In genomic region chr7:135188298-135188984, GRCh38 we compare ENCODE assay signal across 13 cellular contexts. TPM values are rescaled to one million over a fixed set of nuclear protein-coding genes. Genes with fewer than 3 reads are reported as not detected.
DNase-seq lines count a peak whose midpoint lies in the region; ATAC-seq, FAIRE-seq and TF ChIP-seq lines count a peak whose summit lies in the region.
"Had no signal": no experiment of that assay in that cellular context is flagged by ENCODE, and none has a peak within 500 bp of the region (broad histone marks: within the 10 kb centered on the region; RNA-seq: fewer than 3 reads in every experiment).

No MANE protein-coding gene starts in this region.

- peak; percentile 94 for FAIRE-seq in keratinocyte (lab: Jason Lieb, UNC)

- no peaks in the 10 kb centered on the region for H4K20me1 ChIP-seq in keratinocyte (ENCODE audit: control insufficient read depth, extremely low read depth, insufficient read depth, low read length)

- H3K9me3 ChIP-seq in keratinocyte (ENCODE audit: control insufficient read depth, low read depth, low read length) = peaks cover 2% of the 10 kb centered on the region
- H3K9me3 ChIP-seq: thoracic aorta had no signal

- ATAC-seq in GM18511 (IDR thresholded peaks at IDR 0.05; ENCODE audit: unreplicated experiment) (peak; percentile 39), GM21390 (IDR thresholded peaks at IDR 0.05; ENCODE audit: unreplicated experiment) (peak; percentile 32), HG03159 (IDR thresholded peaks at IDR 0.05; ENCODE audit: unreplicated experiment) (peak; percentile 48), omental fat pad (ENCODE audit: low FRiP score) (no peak)

- H2AFZ ChIP-seq in keratinocyte (ENCODE audit: control insufficient read depth, low read length) = no peak overlapping the region

- dilution Hi-C loops in keratinocyte (cut with MboI; ENCODE audit: extremely low pct_ligation_motif_present, low sequenced_read_pairs) = no loop called here

- H3K9me3 Mint-ChIP-seq in progenitor cell of endocrine pancreas (ENCODE audit: low read depth) = peaks cover 5% of the 10 kb centered on the region

- H3K36me3 ChIP-seq in keratinocyte (ENCODE audit: control insufficient read depth in 2 of 2, extremely low read depth in 1 of 2, insufficient read depth in 2 of 2, low read length in 2 of 2) = peaks cover 26 to 34% of the 10 kb centered on the region in 2 experiments

- H3K9me1 ChIP-seq in keratinocyte (ENCODE audit: control insufficient read depth, extremely low read depth, insufficient read depth, low read length) = peaks cover 2% of the 10 kb centered on the region

- H3K4me1 Mint-ChIP-seq in progenitor cell of endocrine pancreas (ENCODE audit: low read depth) = no peaks in the 10 kb centered on the region

- peak overlapping the region; percentile 36 for H3K4me2 ChIP-seq in keratinocyte (ENCODE audit: control insufficient read depth, extremely low read depth, insufficient read depth, low read depth, low read length)

- DNase-seq in keratinocyte (ENCODE audit: low read depth, low spot score) (no peak), omental fat pad (ENCODE audit: low spot score) (no peak), progenitor cell of endocrine pancreas (ENCODE audit: low spot score, unreplicated experiment) (no peak)
- no peak for DNase-seq in stimulated activated CD4-positive, alpha-beta T cell treated with anti-CD3 and anti-CD28 coated beads, Interleukin-1b, Interleukin-23, amount 100 ng/mL, for 48 hours
- no peak for DNase-seq in effector CD4-positive, alpha-beta T cell
- DNase-seq: CD4-positive, alpha-beta memory T cell; NCI-H2171 treated with DMSO at 0.1 percent for 48 hours had no signal

- H3K36me3 Mint-ChIP-seq in progenitor cell of endocrine pancreas (ENCODE audit: insufficient read depth) = peaks cover 32% of the 10 kb centered on the region

- H3K27me3 Mint-ChIP-seq in progenitor cell of endocrine pancreas = no peaks in the 10 kb centered on the region
- H3K27me3 Mint-ChIP-seq: CD4-positive, alpha-beta memory T cell had no signal

- TF ChIP-seq CTCF in keratinocyte (optimal IDR thresholded peaks at IDR 0.05 in 1 of 3, IDR thresholded peaks at IDR 0.05 in 1 of 3, conservative IDR thresholded peaks at IDR 0.05 in 1 of 3; ENCODE audit: extremely low read depth in 1 of 3, insufficient read depth in 2 of 3, low read length in 3 of 3) (peak in 1 of 3 experiments; percentile 15), omental fat pad (IDR thresholded peaks at IDR 0.05) (no peak), progenitor cell of endocrine pancreas (IDR thresholded peaks at IDR 0.05; ENCODE audit: unreplicated experiment) (no peak)

- H3K9ac ChIP-seq in keratinocyte (ENCODE audit: control insufficient read depth, extremely low read depth, insufficient read depth, low read length) = no peak overlapping the region

- H3K27ac Mint-ChIP-seq in progenitor cell of endocrine pancreas = no peak overlapping the region

- H3K27ac ChIP-seq in keratinocyte (ENCODE audit: control insufficient read depth, insufficient read depth, low read length) = peak overlapping the region; percentile 61
- H3K27ac ChIP-seq: RWPE1, thoracic aorta had no signal

- no peaks in the 10 kb centered on the region for H3K27me3 ChIP-seq in keratinocyte (ENCODE audit: control insufficient read depth, extremely low read depth, insufficient read depth, low read length)

- H3K4me1 ChIP-seq in keratinocyte (ENCODE audit: control insufficient read depth, extremely low read depth, insufficient read depth, low read length) = peaks cover 50% of the 10 kb centered on the region

- H3K79me2 ChIP-seq in keratinocyte (ENCODE audit: control insufficient read depth, insufficient read depth, low read length) = peaks cover 3% of the 10 kb centered on the region

- H3K4me3 Mint-ChIP-seq in progenitor cell of endocrine pancreas (ENCODE audit: low read depth) = no peak overlapping the region

- peak overlapping the region in 1 of 3 experiments; percentile 0 for H3K4me3 ChIP-seq in keratinocyte (ENCODE audit: control insufficient read depth in 2 of 3, extremely low read depth in 1 of 3, insufficient read depth in 2 of 3, low read depth in 1 of 3, low read length in 3 of 3)
- H3K4me3 ChIP-seq: thoracic aorta had no signal

RNA-seq across cellular contexts. Expression of gene CYREN, which starts 17.9 kb away (rescaled TPM):
- polyA plus RNA-seq in keratinocyte = 33.7 to 48.2 TPM (median 41.7 TPM) in 3 replicates
- 11.2 TPM for polyA plus RNA-seq in keratinocyte (2011; ENCODE audit: low read depth)
- 29.7 and 33.8 TPM in 2 replicates for polyA plus RNA-seq in keratinocyte (2011; cell fraction: cytosol; rRNA removed)
- 32.2 and 35.9 TPM in 2 replicates for polyA plus RNA-seq in keratinocyte (2011; cell fraction: nucleus; rRNA removed)
- 12.1 and 43.9 TPM in 2 replicates for polyA plus RNA-seq in keratinocyte (2012; ENCODE audit: low replicate concordance)
- polyA minus RNA-seq in keratinocyte = 27.2 to 40.4 TPM (median 35.3 TPM) in 3 replicates
- polyA minus RNA-seq in keratinocyte (2011; cell fraction: cytosol; rRNA and poly(A)+ RNA removed) = 23.6 TPM
- polyA minus RNA-seq in keratinocyte (2011; cell fraction: nucleus; rRNA and poly(A)+ RNA removed) = 15.2 and 29.2 TPM in 2 replicates
- total RNA-seq in omental fat pad (10 to 100 TPM; 24.6 to 50.8 (median 29.6) TPM), progenitor cell of endocrine pancreas (73.8 and 76.1 TPM in 2 replicates)

RNA-seq across cellular contexts. Expression of gene WDR91, which starts 22.9 kb away (rescaled TPM):
- polyA plus RNA-seq in keratinocyte = 19.1 to 34.6 TPM (median 22.5 TPM) in 3 replicates
- polyA plus RNA-seq in keratinocyte (2011; ENCODE audit: low read depth) = 5.4 TPM
- polyA plus RNA-seq in keratinocyte (2011; cell fraction: cytosol; rRNA removed) = 7.9 and 9.4 TPM in 2 replicates
- 50.6 and 63.8 TPM in 2 replicates for polyA plus RNA-seq in keratinocyte (2011; cell fraction: nucleus; rRNA removed)
- 7.9 and 14.5 TPM in 2 replicates for polyA plus RNA-seq in keratinocyte (2012; ENCODE audit: low replicate concordance)
- 36.6 to 50.8 TPM (median 38.5 TPM) in 3 replicates for polyA minus RNA-seq in keratinocyte
- polyA minus RNA-seq in keratinocyte (2011; cell fraction: cytosol; rRNA and poly(A)+ RNA removed) = 17.1 TPM
- polyA minus RNA-seq in keratinocyte (2011; cell fraction: nucleus; rRNA and poly(A)+ RNA removed) = 26.6 and 35.0 TPM in 2 replicates
- total RNA-seq in omental fat pad (10 to 100 TPM in 3 of 4 donors, 1 to 10 TPM in 1; 9.8 to 51.9 (median 10.3) TPM), progenitor cell of endocrine pancreas (15.7 and 23.1 TPM in 2 replicates)

RNA-seq across cellular contexts. Expression of gene TMEM140, which starts 40.6 kb away (rescaled TPM):
- 0.17 to 0.48 TPM (median 0.45 TPM) in 3 replicates for polyA plus RNA-seq in keratinocyte
- 0.12 TPM for polyA plus RNA-seq in keratinocyte (2011; ENCODE audit: low read depth)
- 0.22 and 0.27 TPM in 2 replicates for polyA plus RNA-seq in keratinocyte (2011; cell fraction: cytosol; rRNA removed)
- 0.99 and 1.0 TPM in 2 replicates for polyA plus RNA-seq in keratinocyte (2011; cell fraction: nucleus; rRNA removed)
- 4.1 and 9.3 TPM in 2 replicates for polyA plus RNA-seq in keratinocyte (2012; ENCODE audit: low replicate concordance)
- 0.20 to 0.54 TPM in 2 of 3 replicates, not detected in the other for polyA minus RNA-seq in keratinocyte
- polyA minus RNA-seq in keratinocyte (2011; cell fraction: cytosol; rRNA and poly(A)+ RNA removed) = not detected
- 0.63 and 1.2 TPM in 2 replicates for polyA minus RNA-seq in keratinocyte (2011; cell fraction: nucleus; rRNA and poly(A)+ RNA removed)
- total RNA-seq in omental fat pad (100 to 1,000 TPM in 1 of 4 donors, 10 to 100 TPM in 3; 25.9 to 106 (median 62.1) TPM), progenitor cell of endocrine pancreas (0.14 TPM in 1 of 2 replicates, not detected in the other)

RNA-seq across cellular contexts. Expression of gene STRA8, which starts 45.2 kb away (rescaled TPM):
- not detected in 3 replicates for polyA plus RNA-seq in keratinocyte
- not detected for polyA plus RNA-seq in keratinocyte (2011; ENCODE audit: low read depth)
- polyA plus RNA-seq in keratinocyte (2011; cell fraction: cytosol; rRNA removed) = not detected in 2 replicates
- polyA plus RNA-seq in keratinocyte (2011; cell fraction: nucleus; rRNA removed) = not detected in 2 replicates
- polyA plus RNA-seq in keratinocyte (2012; ENCODE audit: low replicate concordance) = not detected in 2 replicates
- polyA minus RNA-seq in keratinocyte = not detected in 3 replicates
- not detected for polyA minus RNA-seq in keratinocyte (2011; cell fraction: cytosol; rRNA and poly(A)+ RNA removed)
- polyA minus RNA-seq in keratinocyte (2011; cell fraction: nucleus; rRNA and poly(A)+ RNA removed) = not detected in 2 replicates
- total RNA-seq in omental fat pad (not detected), progenitor cell of endocrine pancreas (not detected in 2 replicates)
- total RNA-seq: CD4-positive, alpha-beta memory T cell; LHCN-M2; thoracic aorta had no signal
- polyA plus RNA-seq: CD4-positive, alpha-beta memory T cell had no signal

Comparison
In these comparisons a context has a peak if more than half of its experiments do, and no peak if none do; other contexts are left out.
1. RNA of gene TMEM140, which starts 40.6 kb away (total RNA-seq): 25.9 to 106 TPM in omental fat pad; 0.14 TPM in progenitor cell of endocrine pancreas; every median in the first group is over 10 times any median in the second.